1 cellular context compared by ENCODE assay signal in genomic region chr10:6987536-6987945, GRCh38.
TF ChIP-seq lines count a peak whose summit lies in the region.

No MANE protein-coding gene starts in this region.

TF ChIP-seq in GM23338, 12 proteins besides CTCF, POLR2A, EP300 and RAD21 (continued from another document):
- TF ChIP-seq ETS1 (IDR thresholded peaks at IDR 0.05): no peak
- no peak for TF ChIP-seq JUNB (IDR thresholded peaks at IDR 0.05; ENCODE audit: unreplicated experiment)
- TF ChIP-seq STAT1 (IDR thresholded peaks at IDR 0.05; ENCODE audit: unreplicated experiment): no peak
